In the genomic region with DNA sequence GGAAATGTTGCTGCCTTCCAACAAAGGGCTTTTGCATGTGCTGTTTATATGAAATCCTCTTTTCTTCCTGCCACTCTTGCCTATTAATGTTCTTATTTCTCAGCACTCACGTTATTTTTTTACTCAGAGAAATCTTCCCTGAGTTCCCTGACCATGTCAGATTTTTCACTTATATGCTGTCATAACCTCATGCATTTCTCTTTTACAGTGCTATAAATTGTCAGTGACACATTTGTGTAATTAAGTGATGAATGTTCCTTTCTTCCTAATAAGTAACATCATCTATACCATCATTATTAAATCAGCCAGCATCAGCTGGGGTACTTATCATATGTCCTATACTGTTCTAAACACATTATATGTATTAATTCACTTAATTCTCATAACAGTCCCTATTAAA, we compare ENCODE assay signal across 23 cellular contexts.
"Had no signal": no experiment of that assay in that cellular context is flagged by ENCODE, and none has a peak within 500 bp of the region (broad histone marks: within the 10 kb centered on the region; RNA-seq: fewer than 3 reads in every experiment).

No MANE protein-coding gene starts in this region.

- H3K36me3 ChIP-seq: colonic mucosa, esophagus squamous epithelium, gastrocnemius medialis, gastroesophageal sphincter, heart left ventricle, heart right ventricle had no signal

- H3K4me3 ChIP-seq: colonic mucosa, coronary artery, dorsolateral prefrontal cortex, esophagus muscularis mucosa, esophagus squamous epithelium, gastrocnemius medialis, gastroesophageal sphincter, heart left ventricle, heart right ventricle had no signal

- H3K9me3 ChIP-seq: colonic mucosa, esophagus muscularis mucosa, esophagus squamous epithelium, gastrocnemius medialis, gastroesophageal sphincter had no signal

- H3K4me3 Mint-ChIP-seq: dendritic cell treated with granulocyte-macrophage colony-stimulating factor and Interleukin-4, amounts not matched to agents 40 ng/mL and 50 ng/mL, for 4 days; effector memory CD8-positive, alpha-beta T cell had no signal

- DNase-seq: colonic mucosa; cortex of kidney; dermis blood vessel endothelial cell; dorsolateral prefrontal cortex; effector CD4-positive, alpha-beta T cell; effector CD8-positive, alpha-beta T cell; effector memory CD4-positive, alpha-beta T cell; effector memory CD8-positive, alpha-beta T cell; erythroblast; esophagus squamous epithelium; foreskin fibroblast; foreskin keratinocyte; foreskin melanocyte; gastrocnemius medialis; glutamatergic neuron; head of caudate nucleus; heart left ventricle; heart right ventricle had no signal

- H3K4me1 ChIP-seq: colonic mucosa, esophagus muscularis mucosa, esophagus squamous epithelium, foreskin keratinocyte, gastrocnemius medialis, gastroesophageal sphincter, heart left ventricle, heart right ventricle had no signal

- H3K27me3 ChIP-seq: colonic mucosa, dorsolateral prefrontal cortex, esophagus muscularis mucosa, esophagus squamous epithelium, foreskin keratinocyte, gastrocnemius medialis, gastroesophageal sphincter, heart left ventricle, heart right ventricle had no signal

- H3K27ac Mint-ChIP-seq: dendritic cell treated with granulocyte-macrophage colony-stimulating factor and Interleukin-4, amounts not matched to agents 40 ng/mL and 50 ng/mL, for 4 days; effector memory CD8-positive, alpha-beta T cell had no signal

- H3K27ac ChIP-seq: colonic mucosa, coronary artery, dorsolateral prefrontal cortex, epithelial cell of prostate, esophagus muscularis mucosa, esophagus squamous epithelium, foreskin keratinocyte, gastrocnemius medialis, gastroesophageal sphincter, heart left ventricle, heart right ventricle had no signal

- H3K27me3 Mint-ChIP-seq: dendritic cell treated with granulocyte-macrophage colony-stimulating factor and Interleukin-4, amounts not matched to agents 40 ng/mL and 50 ng/mL, for 4 days; effector memory CD8-positive, alpha-beta T cell had no signal
